In the genomic region with DNA sequence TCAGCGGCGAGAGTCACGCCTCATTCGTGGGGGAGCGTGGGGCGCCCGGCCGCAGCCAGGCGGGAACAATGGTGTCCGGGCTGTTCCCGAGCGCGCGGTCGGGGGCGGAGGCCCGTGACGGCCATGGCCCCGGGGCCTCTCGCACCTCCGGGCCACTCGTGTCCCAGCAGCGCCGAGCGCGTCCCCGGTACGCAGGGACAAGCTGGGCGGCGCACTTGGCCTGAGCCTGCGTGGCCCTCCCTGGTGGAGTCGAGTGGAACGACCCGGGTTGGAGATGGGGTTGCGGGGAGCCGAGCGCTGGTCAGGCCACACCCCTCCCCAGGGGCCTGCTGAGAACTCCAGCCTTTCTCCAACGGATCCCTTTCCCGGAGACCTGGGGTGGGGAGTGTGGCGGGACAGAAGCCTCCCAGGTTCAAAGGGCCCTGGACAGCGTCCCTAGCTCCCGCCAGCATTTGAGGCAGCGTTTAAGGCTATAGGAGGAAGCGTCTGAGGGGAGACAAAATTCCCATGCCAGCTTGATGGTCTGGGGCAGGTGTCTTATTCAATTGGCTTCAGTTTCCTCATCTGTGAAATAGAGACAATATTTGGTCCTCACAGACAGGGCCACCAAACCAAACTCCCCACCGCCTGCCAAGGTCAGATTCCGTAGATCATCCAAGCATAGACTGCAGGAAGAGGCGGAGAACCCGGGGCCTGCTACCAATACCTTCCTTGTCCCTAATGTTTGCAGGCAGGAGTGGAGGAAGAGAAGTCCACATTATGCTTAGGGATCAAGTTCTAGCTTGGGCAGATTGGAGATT, we compare ENCODE assay signal across 8 cellular contexts. TPM values are rescaled to one million over a fixed set of nuclear protein-coding genes. Genes with fewer than 3 reads are reported as not detected.
DNase-seq lines count a peak whose midpoint lies in the region; ATAC-seq and TF ChIP-seq lines count a peak whose summit lies in the region.

No MANE protein-coding gene starts in this region.

- H3K9ac ChIP-seq in NT2/D1 (ENCODE audit: insufficient read length, low read depth), result peak overlapping the region; percentile 95
- peak overlapping the region; percentile 96 for H3K9ac ChIP-seq in trophoblast cell (ENCODE audit: low read length)

- H2BK12ac ChIP-seq in trophoblast cell (ENCODE audit: low read length), result peak overlapping the region; percentile 16

- intact Hi-C loops in heart right ventricle (cut with DNase I), result loop anchor here in 7 of 10 donors (1.0 to 10.0 kb wide), 8 partner anchors 48 to 302 kb away; a partner anchor contains a TSS

- DNase-seq in BJ (ENCODE audit: low read depth) (no peak), NT2/D1 (ENCODE audit: low read depth, low spot score) (no peak), heart right ventricle (peak; percentile 67 to 76), trophoblast cell (peak; percentile 43 to 57), 8988T (no peak)
- peak in 1 of 2 donors; percentile 53 for DNase-seq in activated naive CD4-positive, alpha-beta T cell treated with anti-CD3 and anti-CD28 coated beads, Interleukin-2, amount 50 U/mL, for 72 hours (ENCODE audit: low spot score in 2 of 2)

- H3K27me3 ChIP-seq in BJ (ENCODE audit: control insufficient read depth, insufficient read depth, low read length) (peaks cover 8% of the 10 kb centered on the region), NT2/D1 (ENCODE audit: insufficient read depth, insufficient read length) (no peaks in the 10 kb centered on the region), heart right ventricle (no peaks in the 10 kb centered on the region), trophoblast cell (ENCODE audit: insufficient read depth, low read length) (no peaks in the 10 kb centered on the region)

- H4K12ac ChIP-seq in trophoblast cell (ENCODE audit: low read depth, low read length), result peak overlapping the region; percentile 82

- CTCF ChIA-PET in BJ (lab: Yijun Ruan, JAX), result interaction anchor here (0.8 kb wide), 1 partner anchor 53 kb away, joined by 6 read pairs; no protein-coding TSS in a partner anchor

- H3K79me2 ChIP-seq in trophoblast cell (ENCODE audit: control insufficient read depth, insufficient read depth, low read length, poor library complexity), result peaks cover 15% of the 10 kb centered on the region

- peaks cover 12% of the 10 kb centered on the region for H3K79me1 ChIP-seq in trophoblast cell (ENCODE audit: low read length)

- peak overlapping the region; percentile 61 for H2AFZ ChIP-seq in trophoblast cell (ENCODE audit: insufficient read depth, low read length, poor library complexity)

- H3K9me3 ChIP-seq in NT2/D1 (ENCODE audit: insufficient read depth, low read length), result peaks cover 3% of the 10 kb centered on the region; the same call in 1 of the 2 replicates
- H3K9me3 ChIP-seq in heart right ventricle, result peaks cover 0 to 5% (median 0%) of the 10 kb centered on the region in 11 donors
- H3K9me3 ChIP-seq in trophoblast cell (ENCODE audit: insufficient read depth, low read depth, low read length), result no peaks in the 10 kb centered on the region

- peak; percentile 15 for ATAC-seq in GM18868 (IDR thresholded peaks at IDR 0.05; ENCODE audit: unreplicated experiment)
- ATAC-seq in HG03095 (IDR thresholded peaks at IDR 0.05; ENCODE audit: unreplicated experiment), result peak; percentile 26
- ATAC-seq in activated naive CD4-positive, alpha-beta T cell treated with anti-CD3 and anti-CD28 coated beads, Interleukin-2, amount 50 U/mL, for 72 hours, result peak; percentile 18 to 19
- ATAC-seq in heart right ventricle, result peak; percentile 25 to 78 (median 39)

- peak overlapping the region; percentile 62 for H2BK120ac ChIP-seq in trophoblast cell (ENCODE audit: insufficient read depth, low read length, poor library complexity)

- H3K23ac ChIP-seq in trophoblast cell (ENCODE audit: low read length), result no peak overlapping the region

- POLR2A ChIA-PET in BJ (lab: Charles Lee), result interaction anchor here (0.6 to 0.7 kb wide), 2 partner anchors 155 to 1769 kb away, joined by 3 read pairs; no protein-coding TSS in a partner anchor

- peak overlapping the region; percentile 79 for H4K91ac ChIP-seq in trophoblast cell (ENCODE audit: low read depth, low read length)

- peak overlapping the region; percentile 88 for H3K18ac ChIP-seq in trophoblast cell (ENCODE audit: low read length)

- TF ChIP-seq CTCF in BJ (IDR thresholded peaks at IDR 0.05; ENCODE audit: insufficient read depth, low read depth, low read length), result peak; percentile 26; the same call in 1 of the 2 replicates
- TF ChIP-seq CTCF in heart right ventricle (IDR thresholded peaks at IDR 0.05), result peak in 3 of 9 donors; percentile 20 to 39 (median 29)

- H3K36me3 ChIP-seq in BJ (ENCODE audit: control insufficient read depth, insufficient read depth, low read length) (no peaks in the 10 kb centered on the region), NT2/D1 (ENCODE audit: insufficient read depth, insufficient read length, low read length) (peaks cover 19% of the 10 kb centered on the region), heart right ventricle (peaks cover 0 to 24% (median 10%) of the 10 kb centered on the region in 9 donors), trophoblast cell (ENCODE audit: control insufficient read depth in 1 of 2, insufficient read depth in 2 of 2, low read length in 2 of 2) (peaks cover 0 to 2% of the 10 kb centered on the region in 2 experiments)

- H3K27ac Mint-ChIP-seq in activated naive CD4-positive, alpha-beta T cell treated with anti-CD3 and anti-CD28 coated beads, Interleukin-2, amount 50 U/mL, for 72 hours, result peak overlapping the region; percentile 86 to 96

- peak overlapping the region; percentile 78 for H3K14ac ChIP-seq in trophoblast cell (ENCODE audit: low read length)

- peak overlapping the region; percentile 78 to 98 (median 94) for H3K27ac ChIP-seq in heart right ventricle
- H3K27ac ChIP-seq in trophoblast cell (ENCODE audit: low read depth, low read length), result peak overlapping the region; percentile 60

- WGBS in heart right ventricle, 2 donors, result 3 to 4% methylated on average over 38 to 48 of the region's 48 CpGs
- no CpG with 5 or more reads among the region's 48 CpGs for WGBS in trophoblast cell (ENCODE audit: extremely low coverage, insufficient coverage, insufficient read length)

- H3K4me1 ChIP-seq in NT2/D1 (ENCODE audit: insufficient read depth, insufficient read length) (peaks cover 6% of the 10 kb centered on the region), heart right ventricle (peaks cover 0 to 64% (median 33%) of the 10 kb centered on the region in 9 donors), trophoblast cell (ENCODE audit: control insufficient read depth in 1 of 2, insufficient read depth in 2 of 2, low read length in 2 of 2) (peaks cover 18 to 19% of the 10 kb centered on the region in 2 experiments)

- peak overlapping the region; percentile 73 for H2BK5ac ChIP-seq in trophoblast cell (ENCODE audit: low read depth, low read length, poor library complexity)

- no peaks in the 10 kb centered on the region for H3K9me3 Mint-ChIP-seq in activated naive CD4-positive, alpha-beta T cell treated with anti-CD3 and anti-CD28 coated beads, Interleukin-2, amount 50 U/mL, for 72 hours

- H3K36me3 Mint-ChIP-seq in activated naive CD4-positive, alpha-beta T cell treated with anti-CD3 and anti-CD28 coated beads, Interleukin-2, amount 50 U/mL, for 72 hours, result peaks cover 18 to 29% of the 10 kb centered on the region in 2 donors

- H4K8ac ChIP-seq in trophoblast cell (ENCODE audit: low read depth, low read length), result peak overlapping the region; percentile 73

- peak overlapping the region; percentile 72 for H3K4me2 ChIP-seq in trophoblast cell (ENCODE audit: low read length)

- peak overlapping the region; percentile 85 for H3K4me3 ChIP-seq in BJ (ENCODE audit: low read depth, low read length)
- H3K4me3 ChIP-seq in NT2/D1 (ENCODE audit: insufficient read length, low read depth), result peak overlapping the region; percentile 80
- peak overlapping the region; percentile 61 to 99 (median 87) for H3K4me3 ChIP-seq in heart right ventricle
- peak overlapping the region; percentile 98 for H3K4me3 ChIP-seq in trophoblast cell (ENCODE audit: low read depth, low read length)

- H2AK5ac ChIP-seq in trophoblast cell (ENCODE audit: low read length), result peak overlapping the region; percentile 59

- peak overlapping the region; percentile 66 for H3K4ac ChIP-seq in trophoblast cell (ENCODE audit: low read depth, low read length)

RNA-seq across cellular contexts. Expression of a gene that starts 0.5 kb away (rescaled TPM):
- polyA plus RNA-seq in BJ (2011; rRNA removed), result 86.6 and 99.4 TPM in 2 replicates
- 48.1 and 85.1 TPM in 2 replicates for polyA minus RNA-seq in BJ (2011; rRNA and poly(A)+ RNA removed)
- 100 to 1,000 TPM; 125 to 133 TPM for total RNA-seq in activated naive CD4-positive, alpha-beta T cell treated with anti-CD3 and anti-CD28 coated beads, Interleukin-2, amount 50 U/mL, for 72 hours
- 100 to 1,000 TPM in 1 of 10 donors, 10 to 100 TPM in 9; 50.2 to 117 (median 75.3) TPM for total RNA-seq in heart right ventricle
- polyA plus RNA-seq in heart right ventricle, result 10 to 100 TPM; 48.9 to 62.3 TPM
- 190 and 204 TPM in 2 replicates for polyA plus RNA-seq in trophoblast cell (2013)

RNA-seq across cellular contexts. Expression of a gene that starts 37.6 kb away (rescaled TPM):
- polyA plus RNA-seq in BJ (2011; rRNA removed), result not detected in 2 replicates
- polyA minus RNA-seq in BJ (2011; rRNA and poly(A)+ RNA removed), result 0.15 TPM in 1 of 2 replicates, not detected in the other
- under 1 TPM in 1 of 2 donors, not detected in 1; 0.32 TPM for total RNA-seq in activated naive CD4-positive, alpha-beta T cell treated with anti-CD3 and anti-CD28 coated beads, Interleukin-2, amount 50 U/mL, for 72 hours
- under 1 TPM in 1 of 10 donors, not detected in 9; 0.11 TPM for total RNA-seq in heart right ventricle
- polyA plus RNA-seq in heart right ventricle, result under 1 TPM in 1 of 2 donors, not detected in 1; 0.12 TPM
- polyA plus RNA-seq in trophoblast cell (2013), result 0.10 and 0.15 TPM in 2 replicates

RNA-seq across cellular contexts. Expression of a gene that starts 39.6 kb away (rescaled TPM):
- polyA plus RNA-seq in BJ (2011; rRNA removed) (not detected in 2 replicates), heart right ventricle (1 to 10 TPM in 1 of 2 donors, under 1 TPM in 1; 0.70 to 8.0 TPM)
- polyA minus RNA-seq in BJ (2011; rRNA and poly(A)+ RNA removed), result not detected in 2 replicates
- not detected for total RNA-seq in activated naive CD4-positive, alpha-beta T cell treated with anti-CD3 and anti-CD28 coated beads, Interleukin-2, amount 50 U/mL, for 72 hours
- 10 to 100 TPM in 2 of 10 donors, 1 to 10 TPM in 7, under 1 TPM in 1; 0.90 to 12.9 (median 6.6) TPM for total RNA-seq in heart right ventricle
- polyA plus RNA-seq in trophoblast cell (2013), result not detected in 2 replicates

Comparison
In these comparisons a context has a peak if more than half of its experiments do, and no peak if none do; other contexts are left out.
1. DNase-seq: peak in heart right ventricle (2 of 2) and trophoblast cell (2 of 2); none in BJ (single experiment), NT2/D1 (single experiment) and 8988T (single experiment).
2. Peak in every context shown above with its lines, with median percentiles within 50 percentile points of each other: H3K4me3 ChIP-seq and ATAC-seq.